In genomic region chr1:51115714-51116404, GRCh38 we compare ENCODE assay signal across 1 cellular context.
TF ChIP-seq lines count a peak whose summit lies in the region.

No MANE protein-coding gene starts in this region.

TF ChIP-seq in HepG2, 621 proteins besides CTCF, POLR2A, EP300 and RAD21 (continued from another document):
- TF ChIP-seq GMEB2 (CRISPR knock-in tag; IDR thresholded peaks at IDR 0.05; ENCODE audit: low read depth): no peak
